Comparison of ENCODE assay signal across 8 cellular contexts in genomic region chr20:18466894-18467678, GRCh38. TPM values are rescaled to one million over a fixed set of nuclear protein-coding genes. Genes with fewer than 3 reads are reported as not detected.
A peak's percentile ranks its signal among the peaks of the same experiment; 100 is the strongest.
DNase-seq lines count a peak whose midpoint lies in the region; ATAC-seq and TF ChIP-seq lines count a peak whose summit lies in the region.

Gene DZANK1 (minus strand): TSS chr20:18467030. CDS start chr20:18465358, 1,672 bp downstream.
Gene POLR3F (plus strand): TSS chr20:18467390. CDS start chr20:18467507, 117 bp downstream.

- intact Hi-C loops in left lung (cut with DNase I) = no loop called here

- peak; percentile 96 for DNase-seq in CD1c-positive myeloid dendritic cell (ENCODE audit: extremely low spot score)
- peak; percentile 99 for DNase-seq in NCI-H748 treated with DMSO at 0.1 percent for 48 hours (lab: John Stamatoyannopoulos, UW)
- DNase-seq in activated CD4-positive, alpha-beta T cell treated with anti-CD3 and anti-CD28 coated beads, Interleukin-2, amount 50 U/mL, for 4 hours = peak; percentile 91 to 92
- DNase-seq in dermis blood vessel endothelial cell = peak; percentile 96
- peak; percentile 96 to 98 for DNase-seq in left lung
- DNase-seq in stimulated activated CD4-positive, alpha-beta T cell treated with anti-CD3 and anti-CD28 coated beads, Interleukin-2, amount 100 ng/mL, for 4 hours (ENCODE audit: low read depth) = peak; percentile 89

- peaks cover 4 to 19% of the 10 kb centered on the region in 2 donors for H3K4me1 ChIP-seq in left lung

- H3K27me3 ChIP-seq in left lung = no peaks in the 10 kb centered on the region

- peak within 1 kb of the TSS; percentile 67 to 83 for H3K4me3 ChIP-seq in left lung

- no peaks in the 10 kb centered on the region for H3K9me3 ChIP-seq in left lung

- TF ChIP-seq CTCF in left lung (IDR thresholded peaks at IDR 0.05) = no peak

- ATAC-seq in GM19397 (IDR thresholded peaks at IDR 0.05; ENCODE audit: unreplicated experiment) (peak; percentile 97), HG03565 (IDR thresholded peaks at IDR 0.05; ENCODE audit: unreplicated experiment) (peak; percentile 96), left lung (peak; percentile 100)

- H3K27ac ChIP-seq in left lung = peak within 1 kb of the TSS; percentile 77 to 88

- peaks cover 0 to 29% of the 10 kb centered on the region in 2 donors for H3K36me3 ChIP-seq in left lung

RNA-seq across cellular contexts. Expression of gene DZANK1, which starts in this region (rescaled TPM):
- total RNA-seq in dermis blood vessel endothelial cell (0.34 and 0.70 TPM in 2 replicates), left lung (1 to 10 TPM; 2.0 to 2.1 TPM)

RNA-seq across cellular contexts. Expression of gene POLR3F, which starts in this region (rescaled TPM):
- total RNA-seq in dermis blood vessel endothelial cell (9.0 and 11.6 TPM in 2 replicates), left lung (1 to 10 TPM; 8.0 to 8.8 TPM)

Comparison
In these comparisons a context has a peak if more than half of its experiments do, and no peak if none do; other contexts are left out.
1. Peak in every context shown above with its lines: DNase-seq, ATAC-seq, H3K4me3 ChIP-seq and H3K27ac ChIP-seq.